8 cellular contexts compared by ENCODE assay signal in genomic region chrX:107628662-107629532, GRCh38. TPM values are rescaled to one million over a fixed set of nuclear protein-coding genes. Genes with fewer than 3 reads are reported as not detected.
DNase-seq lines count a peak whose midpoint lies in the region; ATAC-seq and TF ChIP-seq lines count a peak whose summit lies in the region.

No MANE protein-coding gene starts in this region.

- no peaks in the 10 kb centered on the region for H3K36me3 ChIP-seq in CD8-positive, alpha-beta T cell (ENCODE audit: insufficient read depth, low read length)
- H3K36me3 ChIP-seq in heart right ventricle, result no peaks in the 10 kb centered on the region
- no peaks in the 10 kb centered on the region for H3K36me3 ChIP-seq in vagina

- peak overlapping the region; percentile 95 for H3K27ac ChIP-seq in CD8-positive, alpha-beta T cell (ENCODE audit: low read depth, low read length)
- H3K27ac ChIP-seq in heart right ventricle, result peak overlapping the region in 9 of 10 donors; percentile 44 to 85 (median 75)
- peak overlapping the region; percentile 58 for H3K27ac ChIP-seq in vagina

- H3K27me3 Mint-ChIP-seq in CD8-positive, alpha-beta T cell (ENCODE audit: low read depth), result no peaks in the 10 kb centered on the region

- peaks cover 8% of the 10 kb centered on the region for H3K4me1 ChIP-seq in CD8-positive, alpha-beta T cell (ENCODE audit: insufficient read depth, low read length)
- peaks cover 0 to 22% (median 11%) of the 10 kb centered on the region in 9 donors for H3K4me1 ChIP-seq in heart right ventricle
- H3K4me1 ChIP-seq in vagina, result peaks cover 5% of the 10 kb centered on the region

- POLR2A ChIA-PET in CD8-positive, alpha-beta T cell (lab: Charles Lee), result interaction anchor here (0.9 to 1.6 kb wide), 10 partner anchors 12 to 1909 kb away, joined by 3 to 12 read pairs (median 4); no protein-coding TSS in a partner anchor

- no peaks in the 10 kb centered on the region for H3K9me3 ChIP-seq in CD8-positive, alpha-beta T cell (ENCODE audit: low read length)
- H3K9me3 ChIP-seq in heart right ventricle (no peaks in the 10 kb centered on the region), vagina (no peaks in the 10 kb centered on the region)

- peaks cover 7% of the 10 kb centered on the region for H3K36me3 Mint-ChIP-seq in CD8-positive, alpha-beta T cell

- H3K4me1 Mint-ChIP-seq in CD8-positive, alpha-beta T cell (ENCODE audit: low read depth), result peaks cover 33% of the 10 kb centered on the region

- CTCF ChIA-PET in CD8-positive, alpha-beta T cell (lab: Charles Lee), result interaction anchor here (0.8 to 2.2 kb wide), 6 partner anchors 13 to 630 kb away, joined by 3 to 10 read pairs (median 4); partner anchors contain the start of genes NCBP2L and TSC22D3

- H3K4me3 ChIP-seq in CD8-positive, alpha-beta T cell (ENCODE audit: low read depth, low read length), result peak overlapping the region; percentile 95
- H3K4me3 ChIP-seq in heart right ventricle (peak overlapping the region; percentile 47 to 78 (median 68)), vagina (peak overlapping the region; percentile 53 to 59)

- peak overlapping the region; percentile 93 for H3K27ac Mint-ChIP-seq in CD8-positive, alpha-beta T cell

- 1% methylated on average over 25 to 28 of the region's 28 CpGs for WGBS in heart right ventricle, 2 donors

- ATAC-seq in CD8-positive, alpha-beta T cell, result peak; percentile 55
- peak; percentile 51 for ATAC-seq in GM19395 (IDR thresholded peaks at IDR 0.05; ENCODE audit: unreplicated experiment)
- ATAC-seq in HG03521 (IDR thresholded peaks at IDR 0.05; ENCODE audit: unreplicated experiment), result peak; percentile 32
- ATAC-seq in heart right ventricle, result peak; percentile 50 to 78 (median 70)

- peak; percentile 9 to 66 (median 36) for DNase-seq in CD8-positive, alpha-beta T cell
- peak; percentile 8 for DNase-seq in RPMI7951 (ENCODE audit: low read depth)
- peak; percentile 50 for DNase-seq in activated naive CD4-positive, alpha-beta T cell treated with anti-CD3 and anti-CD28 coated beads, Interleukin-2, amount 50 U/mL, for 16 hours
- DNase-seq in heart right ventricle, result peak; percentile 5 to 12
- DNase-seq in posterior cingulate gyrus, result peak in 6 of 10 donors; percentile 7 to 78 (median 28)
- no peak for DNase-seq in vagina (ENCODE audit: extremely low spot score in 2 of 2)

- H3K4me3 Mint-ChIP-seq in CD8-positive, alpha-beta T cell, result peak overlapping the region; percentile 87

- H3K9me3 Mint-ChIP-seq in CD8-positive, alpha-beta T cell, result no peaks in the 10 kb centered on the region

- intact Hi-C loops in CD8-positive, alpha-beta T cell (cut with DNase I, micrococcal nuclease), result loop anchor here (1.0 to 10.0 kb wide), 8 partner anchors 43 to 1014 kb away; partner anchors contain the start of genes ATG4A (in 1 of the 2), PSMD10 (in 1 of the 2), RADX (in 1 of the 2) and RBM41 (in 1 of the 2)
- intact Hi-C loops in heart right ventricle (cut with DNase I), result no loop called here
- intact Hi-C loops in posterior cingulate gyrus (cut with DNase I), result loop anchor here (10.0 kb wide), 1 partner anchor 624 kb away; the partner anchor contains the start of gene MORC4
- intact Hi-C loops in vagina (cut with DNase I), result no loop called here

- TF ChIP-seq POLR2A in vagina (IDR thresholded peaks at IDR 0.05), result no peak

- H3K27me3 ChIP-seq in CD8-positive, alpha-beta T cell (ENCODE audit: insufficient read depth, low read length), result no peaks in the 10 kb centered on the region
- H3K27me3 ChIP-seq in heart right ventricle, result peaks cover 0 to 7% (median 0%) of the 10 kb centered on the region in 7 donors
- H3K27me3 ChIP-seq in vagina, result no peaks in the 10 kb centered on the region

- TF ChIP-seq CTCF in CD8-positive, alpha-beta T cell (IDR thresholded peaks at IDR 0.05), result no peak
- TF ChIP-seq CTCF in heart right ventricle (IDR thresholded peaks at IDR 0.05) (no peak), vagina (IDR thresholded peaks at IDR 0.05) (no peak)

RNA-seq across cellular contexts. Expression of gene PRPS1, which starts 0.6 kb away (rescaled TPM):
- 10 to 100 TPM; 65.6 to 74.7 TPM for total RNA-seq in CD8-positive, alpha-beta T cell
- 38.3 and 41.8 TPM in 2 replicates for total RNA-seq in RPMI7951 (2014; rRNA removed; shearing (Covaris generic))
- 10 to 100 TPM; 19.5 to 31.6 (median 27.5) TPM for total RNA-seq in heart right ventricle
- polyA plus RNA-seq in heart right ventricle, result 10 to 100 TPM in 1 of 2 donors, 1 to 10 TPM in 1; 4.9 to 26.1 TPM
- 19.9 TPM for total RNA-seq in vagina

Comparison
In these comparisons a context has a peak if more than half of its experiments do, and no peak if none do; other contexts are left out.
1. DNase-seq: peak in CD8-positive, alpha-beta T cell (7 of 7), RPMI7951 (single experiment), activated naive CD4-positive, alpha-beta T cell treated with anti-CD3 and anti-CD28 coated beads, Interleukin-2, amount 50 U/mL, for 16 hours (single experiment), heart right ventricle (2 of 2) and posterior cingulate gyrus (6 of 10); none in vagina (0 of 2).
2. intact Hi-C loops: an anchor here in CD8-positive, alpha-beta T cell (1.0 to 10.0 kb wide) and posterior cingulate gyrus (10.0 kb wide); none called in heart right ventricle and vagina.
3. Peak in every context shown above with its lines, with median percentiles within 50 percentile points of each other: ATAC-seq, H3K27ac ChIP-seq and H3K4me3 ChIP-seq.